1 cellular context compared by ENCODE assay signal in genomic region chr17:82205720-82206508, GRCh38.
A peak's percentile ranks its signal among the peaks of the same experiment; 100 is the strongest.
TF ChIP-seq lines count a peak whose summit lies in the region.

No MANE protein-coding gene starts in this region.

TF ChIP-seq in HepG2, 621 proteins besides CTCF, POLR2A, EP300 and RAD21 (continued from another document and continues in another):
- TF ChIP-seq ZBTB46 (CRISPR knock-in tag; IDR thresholded peaks at IDR 0.05; ENCODE audit: borderline replicate concordance) (no peak), CAMTA2 (CRISPR knock-in tag; IDR thresholded peaks at IDR 0.05; ENCODE audit: borderline replicate concordance) (no peak), POGK (CRISPR knock-in tag; conservative IDR thresholded peaks at IDR 0.05) (peak; percentile 77), ZBTB1 (CRISPR knock-in tag; IDR thresholded peaks at IDR 0.05; ENCODE audit: borderline replicate concordance) (no peak), ZNF567 (CRISPR knock-in tag; IDR thresholded peaks at IDR 0.05; ENCODE audit: borderline replicate concordance) (no peak), ZNF574 (CRISPR knock-in tag; IDR thresholded peaks at IDR 0.05) (peak; percentile 84; the same call in 1 of the 2 replicates), ZNF792 (CRISPR knock-in tag; IDR thresholded peaks at IDR 0.05) (peak; percentile 83; the same call in 1 of the 2 replicates), ZNF558 (CRISPR knock-in tag; IDR thresholded peaks at IDR 0.05; ENCODE audit: borderline replicate concordance) (no peak), CBX5 (CRISPR knock-in tag; IDR thresholded peaks at IDR 0.05; ENCODE audit: borderline replicate concordance) (peak; percentile 85; the same call in 1 of the 2 replicates), PAX8 (CRISPR knock-in tag; IDR thresholded peaks at IDR 0.05; ENCODE audit: borderline replicate concordance) (no peak), ELF1 (CRISPR knock-in tag; IDR thresholded peaks at IDR 0.05) (peak; percentile 99), ATF4 (CRISPR knock-in tag; IDR thresholded peaks at IDR 0.05) (no peak), MTF2 (CRISPR knock-in tag; IDR thresholded peaks at IDR 0.05; ENCODE audit: borderline replicate concordance) (0 out of 2 replicates have a peak, but pooled peaks have one; percentile 31), ZBTB33 (CRISPR knock-in tag; IDR thresholded peaks at IDR 0.05) (peak; percentile 82), HNF1A (IDR thresholded peaks at IDR 0.05; ENCODE audit: low read depth) (no peak), HNF1A (CRISPR knock-in tag; IDR thresholded peaks at IDR 0.05; ENCODE audit: borderline replicate concordance) (no peak), ZBTB39 (CRISPR knock-in tag; IDR thresholded peaks at IDR 0.05) (peak; percentile 59; the same call in 1 of the 2 replicates), ZBTB34 (CRISPR knock-in tag; IDR thresholded peaks at IDR 0.05) (no peak), TOE1 (CRISPR knock-in tag; IDR thresholded peaks at IDR 0.05) (0 out of 2 replicates have a peak, but pooled peaks have one; percentile 54), ZNF547 (CRISPR knock-in tag; IDR thresholded peaks at IDR 0.05) (peak; percentile 70; the same call in 1 of the 2 replicates), PRDM4 (CRISPR knock-in tag; IDR thresholded peaks at IDR 0.05; ENCODE audit: borderline replicate concordance) (no peak), RCOR2 (CRISPR knock-in tag; IDR thresholded peaks at IDR 0.05) (0 out of 2 replicates have a peak, but pooled peaks have one; percentile 41), DNMT1 (CRISPR knock-in tag; IDR thresholded peaks at IDR 0.05) (no peak), REXO4 (CRISPR knock-in tag; IDR thresholded peaks at IDR 0.05; ENCODE audit: borderline replicate concordance) (no peak), GLMP (CRISPR knock-in tag; IDR thresholded peaks at IDR 0.05; ENCODE audit: borderline replicate concordance) (no peak), ZNF761 (CRISPR knock-in tag; conservative IDR thresholded peaks at IDR 0.05) (no peak), TEAD2 (CRISPR knock-in tag; IDR thresholded peaks at IDR 0.05) (no peak), RXRB (CRISPR knock-in tag; IDR thresholded peaks at IDR 0.05; ENCODE audit: borderline replicate concordance) (peak; percentile 72; the same call in 1 of the 2 replicates), RXRA (CRISPR knock-in tag; IDR thresholded peaks at IDR 0.05) (0 out of 2 replicates have a peak, but pooled peaks have one; percentile 66), SOX13 (IDR thresholded peaks at IDR 0.05) (no peak), SOX13 (CRISPR knock-in tag; conservative IDR thresholded peaks at IDR 0.05 in 1 of 2, IDR thresholded peaks at IDR 0.05 in 1 of 2) (peak in 1 of 2 experiments; percentile 39; a peak in 1 of 4 replicates), ZNF703 (CRISPR knock-in tag; IDR thresholded peaks at IDR 0.05; ENCODE audit: borderline replicate concordance) (no peak), STAT5B (CRISPR knock-in tag; IDR thresholded peaks at IDR 0.05) (no peak), ZNF775 (CRISPR knock-in tag; IDR thresholded peaks at IDR 0.05; ENCODE audit: borderline replicate concordance) (no peak), NFYB (CRISPR knock-in tag; IDR thresholded peaks at IDR 0.05) (no peak)
